Comparison of ENCODE assay signal across 20 cellular contexts in genomic region chr7:107384025-107384424, GRCh38.
A peak's percentile ranks its signal among the peaks of the same experiment; 100 is the strongest.
DNase-seq lines count a peak whose midpoint lies in the region; ATAC-seq, FAIRE-seq and TF ChIP-seq lines count a peak whose summit lies in the region.
"Had no signal": no experiment of that assay in that cellular context is flagged by ENCODE, and none has a peak within 500 bp of the region (broad histone marks: within the 10 kb centered on the region; RNA-seq: fewer than 3 reads in every experiment).

No MANE protein-coding gene starts in this region.

- ATAC-seq in A549: 0 out of 6 replicates have a peak, but pooled peaks of 1 of the 2 experiments have one; percentile 37
- ATAC-seq in GM18502 (IDR thresholded peaks at IDR 0.05; ENCODE audit: poor library complexity, unreplicated experiment): no peak
- ATAC-seq: left colon, mucosa of descending colon had no signal

- H3K9me3 ChIP-seq in A549: no peaks in the 10 kb centered on the region
- H3K9me3 ChIP-seq: MG63, mucosa of descending colon, stomach had no signal

- H3K4me3 ChIP-seq in A549: no peak overlapping the region
- H3K4me3 ChIP-seq: MG63, mucosa of descending colon, stomach had no signal

- DNase-seq in A549 (ENCODE audit: low read depth in 1 of 2, low spot score in 1 of 2) (no peak), NCI-H69 (lab: John Stamatoyannopoulos, UW) (peak; percentile 35), chondrocyte (ENCODE audit: low spot score) (no peak), NCI-H1436 treated with DMSO at 0.1 percent for 48 hours (lab: John Stamatoyannopoulos, UW) (no peak), HuH-7.5 (ENCODE audit: low spot score) (no peak), NCI-H1417 treated with DMSO at 0.1 percent for 48 hours (lab: John Stamatoyannopoulos, UW) (no peak)
- DNase-seq: effector CD4-positive, alpha-beta T cell; hypothalamus; left colon; MG63; mucosa of descending colon; NCI-H2029 treated with DMSO at 0.1 percent for 48 hours; NCI-H524; stomach had no signal

- no peak overlapping the region for H3K27ac ChIP-seq in A549
- H3K27ac ChIP-seq: stomach, VCaP had no signal

- no peak for TF ChIP-seq POLR2A in A549 (IDR thresholded peaks at IDR 0.05; ENCODE audit: low read length)

- no peak for TF ChIP-seq EP300 in A549 (IDR thresholded peaks at IDR 0.05)

- TF ChIP-seq RAD21 in A549 (conservative IDR thresholded peaks at IDR 0.05 in 1 of 2, IDR thresholded peaks at IDR 0.05 in 1 of 2): no peak

- peaks cover 6% of the 10 kb centered on the region; the same call in 2 of the 3 replicates for H3K4me1 ChIP-seq in A549

- 75% methylated on average over 5 of the region's 5 CpGs for WGBS in A549 (ENCODE audit: missing lambda C conversion rate)

- H3K9me3 Mint-ChIP-seq in chondrocyte (ENCODE audit: low read depth): no peaks in the 10 kb centered on the region
- H3K9me3 Mint-ChIP-seq: activated T-helper 2 cell treated with anti-CD3 and anti-CD28 coated beads, Interferon-gamma antibody, Interleukin-2, Interleukin-4, amounts not matched to agents 10 μg/mL and 5 μg/mL and 100 μg/mL, durations not matched to agents 14 hours and 24 hours and 36 hours had no signal

- CTCF ChIA-PET in A549 (lab: Yijun Ruan, JAX): interaction anchor here (1.1 to 2.0 kb wide), 2 partner anchors 15 to 183 kb away, joined by 3 to 4 read pairs; no protein-coding TSS in a partner anchor

- H3K4me2 ChIP-seq in A549: no peak overlapping the region

- no peak overlapping the region for H3K27ac Mint-ChIP-seq in chondrocyte (ENCODE audit: unreplicated experiment)
- H3K27ac Mint-ChIP-seq: activated T-helper 2 cell treated with anti-CD3 and anti-CD28 coated beads, Interferon-gamma antibody, Interleukin-2, Interleukin-4, amounts not matched to agents 10 μg/mL and 5 μg/mL and 100 μg/mL, durations not matched to agents 14 hours and 24 hours and 36 hours had no signal

- peaks cover 45% of the 10 kb centered on the region for H3K4me1 Mint-ChIP-seq in chondrocyte (ENCODE audit: low read depth)

- no peak for FAIRE-seq in A549 (lab: Jason Lieb, UNC)
- FAIRE-seq: RCC 7860, urothelium cell line had no signal

- no peak overlapping the region for H3K4me3 Mint-ChIP-seq in chondrocyte (ENCODE audit: unreplicated experiment)

- H3K36me3 Mint-ChIP-seq in chondrocyte (ENCODE audit: low read depth): no peaks in the 10 kb centered on the region

- H3K27me3 Mint-ChIP-seq in chondrocyte (ENCODE audit: low read depth): no peaks in the 10 kb centered on the region

- POLR2A ChIA-PET in A549 (lab: Yijun Ruan, JAX): no interaction called here

- TF ChIP-seq CTCF in A549 (IDR thresholded peaks at IDR 0.05) (0 out of 3 replicates have a peak, but pooled peaks have one; percentile 13), GM12873 (IDR thresholded peaks at IDR 0.05; ENCODE audit: insufficient read depth, low read depth, low read length, missing control alignments) (peak; percentile 47), chondrocyte (IDR thresholded peaks at IDR 0.05) (peak; percentile 33)

TF ChIP-seq in A549, 52 proteins besides CTCF, POLR2A, EP300 and RAD21:
- TF ChIP-seq NPAS2 (CRISPR knock-in tag; IDR thresholded peaks at IDR 0.05; ENCODE audit: borderline replicate concordance) (no peak), RNF2 (IDR thresholded peaks at IDR 0.05; ENCODE audit: borderline replicate concordance, low read depth) (no peak), HOXB13 (CRISPR knock-in tag; IDR thresholded peaks at IDR 0.05; ENCODE audit: low read depth) (no peak), MAFK (IDR thresholded peaks at IDR 0.05; ENCODE audit: partially characterized antibody) (no peak)
